Comparison of ENCODE assay signal across 27 cellular contexts in the genomic region with DNA sequence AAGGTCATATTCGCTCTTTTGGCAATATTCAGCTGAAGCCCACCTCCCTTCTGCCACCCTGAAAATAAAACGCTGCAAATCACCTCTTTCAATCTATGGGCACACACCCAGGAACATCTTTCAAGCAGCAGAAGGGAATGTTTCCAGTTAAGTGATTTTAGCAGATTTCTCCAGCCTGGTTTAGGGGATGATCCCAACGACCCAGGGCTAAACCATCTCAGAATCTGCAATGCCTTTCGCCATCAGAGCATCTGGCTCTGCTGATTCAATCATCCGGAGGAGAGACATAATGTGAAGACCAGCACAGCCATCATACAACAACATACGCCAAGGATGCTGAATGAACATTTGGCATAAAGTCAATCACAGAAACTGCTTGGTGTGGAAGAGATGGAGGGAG.
"Had no signal": no experiment of that assay in that cellular context is flagged by ENCODE, and none has a peak within 500 bp of the region (broad histone marks: within the 10 kb centered on the region; RNA-seq: fewer than 3 reads in every experiment).

No MANE protein-coding gene starts in this region.

- DNase-seq: kidney glomerular epithelial cell; left cardiac atrium; lower lobe of right lung; mammary epithelial cell; mesenchymal stem cell; naive thymus-derived CD8-positive, alpha-beta T cell; nucleus accumbens; pancreas; posterior cingulate gyrus; retina; right cardiac atrium; stimulated activated CD4-positive, alpha-beta T cell treated with anti-CD3 and anti-CD28 coated beads, Interleukin-12 subunit alpha, Interleukin-12 subunit beta, amount 100 ng/mL, for 4 hours; stimulated activated CD4-positive, alpha-beta T cell treated with anti-CD3 and anti-CD28 coated beads, Interleukin-15, amount 100 ng/mL, for 24 hours; stimulated activated CD4-positive, alpha-beta T cell treated with anti-CD3 and anti-CD28 coated beads, Interleukin-2, amount 100 ng/mL, for 24 hours; stimulated activated CD4-positive, alpha-beta T cell treated with anti-CD3 and anti-CD28 coated beads, Interleukin-4, amount 100 ng/mL, for 1 hour; stimulated activated naive B cell treated with anti-CD40 and anti-IgM and Interleukin-4, amounts not matched to agents 10 μg/mL and 1 μg/mL and 100 μg/mL, for 72 hours; stimulated activated naive CD8-positive, alpha-beta T cell treated with anti-CD3 and anti-CD28 coated beads, Interleukin-15, Interleukin-2, amounts not matched to agents 100 U/mL and 50 U/mL, for 24 hours; stomach; testis; thyroid gland; transverse colon; upper lobe of left lung had no signal

- H3K27me3 ChIP-seq: pancreas, stomach, testis, thyroid gland, transverse colon, upper lobe of left lung, vagina had no signal

- H3K9me3 ChIP-seq: lower lobe of right lung, pancreas, prostate gland, stomach, testis, thyroid gland, transverse colon, upper lobe of left lung, vagina had no signal

- H3K4me1 ChIP-seq: lower lobe of right lung, pancreas, prostate gland, stomach, testis, thyroid gland, transverse colon, upper lobe of left lung, vagina had no signal

- H3K36me3 ChIP-seq: lower lobe of right lung, pancreas, prostate gland, stomach, thyroid gland, transverse colon, upper lobe of left lung, vagina had no signal

- ATAC-seq: left cardiac atrium; left lobe of liver; lower lobe of right lung; naive thymus-derived CD8-positive, alpha-beta T cell; pancreas; right cardiac atrium; sciatic nerve; stimulated activated naive B cell treated with anti-CD40 and anti-IgM and Interleukin-4, amounts not matched to agents 10 μg/mL and 1 μg/mL and 100 μg/mL, for 72 hours; stimulated activated naive CD8-positive, alpha-beta T cell treated with anti-CD3 and anti-CD28 coated beads, Interleukin-15, Interleukin-2, amounts not matched to agents 100 U/mL and 50 U/mL, for 24 hours had no signal

- H3K27ac ChIP-seq: lower lobe of right lung, pancreas, prostate gland, skin epidermis, stomach, testis, thyroid gland, transverse colon, upper lobe of left lung, vagina had no signal

- H3K4me3 ChIP-seq: lower lobe of right lung, pancreas, prostate gland, skin epidermis, stomach, testis, thyroid gland, transverse colon, upper lobe of left lung, vagina had no signal
